Comparison of ENCODE assay signal across 8 cellular contexts in the genomic region with DNA sequence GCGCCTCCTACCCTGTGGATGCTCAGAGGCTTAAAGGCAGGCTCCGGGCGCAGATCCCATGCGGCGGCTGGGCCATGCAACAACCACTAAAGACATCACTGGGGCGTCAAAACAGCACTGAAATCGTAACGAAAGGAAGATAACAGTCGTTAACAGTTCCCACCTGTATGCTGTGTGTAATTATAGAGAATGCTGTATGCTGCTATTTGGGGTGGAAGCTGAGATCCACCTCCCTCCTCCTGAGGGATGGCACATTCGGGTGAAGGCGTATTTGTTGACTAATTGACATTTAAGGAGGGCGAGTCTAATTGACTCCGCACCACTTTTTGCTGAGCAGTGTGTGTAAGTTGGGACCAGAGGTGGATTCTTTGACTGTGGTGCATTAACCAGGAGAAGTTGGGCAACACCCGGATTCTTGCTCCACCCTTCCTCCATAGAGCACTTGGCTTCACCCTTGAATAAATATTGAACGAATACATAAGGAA. TPM values are rescaled to one million over a fixed set of nuclear protein-coding genes. Genes with fewer than 3 reads are reported as not detected.
DNase-seq lines count a peak whose midpoint lies in the region; ATAC-seq and TF ChIP-seq lines count a peak whose summit lies in the region.

No MANE protein-coding gene starts in this region.

- H3K27me3 ChIP-seq in right atrium auricular region: no peaks in the 10 kb centered on the region

- H3K36me3 ChIP-seq in right atrium auricular region: no peaks in the 10 kb centered on the region

- TF ChIP-seq CTCF in right atrium auricular region (IDR thresholded peaks at IDR 0.05): no peak

- H3K9me3 ChIP-seq in right atrium auricular region: no peaks in the 10 kb centered on the region

- peaks cover 0 to 11% of the 10 kb centered on the region in 2 donors for H3K4me1 ChIP-seq in right atrium auricular region

- peak overlapping the region; percentile 95 to 96 for H3K27ac ChIP-seq in right atrium auricular region

- DNase-seq in AG08396 (ENCODE audit: low spot score) (peak; percentile 72), NCI-H460 (ENCODE audit: extremely low read depth, low read depth) (peak; percentile 4), right atrium auricular region (ENCODE audit: low spot score) (no peak), skeletal muscle cell (ENCODE audit: low read depth) (no peak), A172 (ENCODE audit: low spot score) (no peak)
- DNase-seq in activated naive CD8-positive, alpha-beta T cell treated with anti-CD3 and anti-CD28 coated beads, Interleukin-2, amount 50 U/mL, for 16 hours (ENCODE audit: low read depth, low spot score): peak; percentile 13

- H3K4me3 ChIP-seq in right atrium auricular region: peak overlapping the region; percentile 90 to 93
- peak overlapping the region; percentile 91 for H3K4me3 ChIP-seq in skeletal muscle cell (ENCODE audit: low read depth, low read length)

- ATAC-seq in GM18499 (IDR thresholded peaks at IDR 0.05; ENCODE audit: insufficient read depth, unreplicated experiment) (peak; percentile 46), HG02884 (IDR thresholded peaks at IDR 0.05; ENCODE audit: unreplicated experiment) (peak; percentile 63)

RNA-seq across cellular contexts. Expression of a gene that starts 0.7 kb away (rescaled TPM):
- total RNA-seq in NCI-H460 (2014; rRNA removed; shearing (Covaris generic)): 21.9 and 25.2 TPM in 2 replicates
- polyA plus RNA-seq in NCI-H460 (2014; cell fraction: nucleus; rRNA removed): 24.1 and 26.7 TPM in 2 replicates
- total RNA-seq in right atrium auricular region: 10 to 100 TPM; 10.3 to 11.6 TPM
- total RNA-seq in A172 (2014; rRNA removed; shearing (Covaris generic)): 14.5 and 18.8 TPM in 2 replicates

Comparison
In these comparisons a context has a peak if more than half of its experiments do, and no peak if none do; other contexts are left out.
1. DNase-seq: peak in AG08396 (single experiment), NCI-H460 (single experiment) and activated naive CD8-positive, alpha-beta T cell treated with anti-CD3 and anti-CD28 coated beads, Interleukin-2, amount 50 U/mL, for 16 hours (single experiment); none in right atrium auricular region (single experiment), skeletal muscle cell (single experiment) and A172 (single experiment).